In genomic region chr6:41502607-41503434, GRCh38 we compare ENCODE assay signal across 1 cellular context.
TF ChIP-seq lines count a peak whose summit lies in the region.

No MANE protein-coding gene starts in this region.

TF ChIP-seq in WTC11, 78 proteins besides CTCF, POLR2A, EP300 and RAD21 (continued from another document):
- TF ChIP-seq PRDM15 (CRISPR knock-in tag; IDR thresholded peaks at IDR 0.05) (peak; percentile 81), SMAD3 (CRISPR knock-in tag; IDR thresholded peaks at IDR 0.05; ENCODE audit: borderline replicate concordance) (no peak), FOXK1 (CRISPR knock-in tag; IDR thresholded peaks at IDR 0.05) (no peak), ZNF281 (CRISPR knock-in tag; IDR thresholded peaks at IDR 0.05) (no peak), ZNF423 (CRISPR knock-in tag; IDR thresholded peaks at IDR 0.05) (peak; percentile 56), ZBTB43 (CRISPR knock-in tag; IDR thresholded peaks at IDR 0.05) (no peak), ZBTB21 (CRISPR knock-in tag; IDR thresholded peaks at IDR 0.05; ENCODE audit: borderline replicate concordance) (no peak), RORB (CRISPR knock-in tag; IDR thresholded peaks at IDR 0.05) (no peak), FOXP4 (CRISPR knock-in tag; IDR thresholded peaks at IDR 0.05) (no peak), ZNF671 (CRISPR knock-in tag; IDR thresholded peaks at IDR 0.05) (no peak), ZNF532 (CRISPR knock-in tag; IDR thresholded peaks at IDR 0.05; ENCODE audit: borderline replicate concordance) (no peak), JAZF1 (CRISPR knock-in tag; IDR thresholded peaks at IDR 0.05) (no peak), GABPB1 (CRISPR knock-in tag; IDR thresholded peaks at IDR 0.05) (peak; percentile 27; the same call in 1 of the 2 replicates), ERG (CRISPR knock-in tag; IDR thresholded peaks at IDR 0.05) (no peak), ZNF416 (CRISPR knock-in tag; IDR thresholded peaks at IDR 0.05) (no peak), SP1 (CRISPR knock-in tag; conservative IDR thresholded peaks at IDR 0.05) (no peak), MXD4 (CRISPR knock-in tag; IDR thresholded peaks at IDR 0.05; ENCODE audit: borderline replicate concordance) (no peak)
